12 cellular contexts compared by ENCODE assay signal in the genomic region with DNA sequence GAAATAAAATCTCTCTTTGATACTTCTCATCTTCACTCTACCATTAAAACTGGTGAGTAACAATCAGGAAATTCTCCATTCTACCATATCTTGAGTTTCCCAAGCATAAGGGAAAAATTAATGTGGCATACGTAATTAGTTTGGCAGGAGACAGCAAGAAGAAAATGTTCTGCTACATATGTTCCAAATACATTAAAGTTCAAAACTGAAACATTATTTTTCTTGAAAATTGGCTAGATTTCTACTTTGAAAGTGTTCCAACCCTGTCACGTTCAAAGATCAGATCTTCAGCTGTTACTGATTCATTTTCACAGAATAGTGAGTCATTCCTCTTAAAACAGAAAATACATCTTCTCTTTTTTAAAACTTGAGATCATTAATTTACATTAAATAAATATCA. TPM values are rescaled to one million over a fixed set of nuclear protein-coding genes. Genes with fewer than 3 reads are reported as not detected.
DNase-seq lines count a peak whose midpoint lies in the region; ATAC-seq and TF ChIP-seq lines count a peak whose summit lies in the region.
"Had no signal": no experiment of that assay in that cellular context is flagged by ENCODE, and none has a peak within 500 bp of the region (broad histone marks: within the 10 kb centered on the region; RNA-seq: fewer than 3 reads in every experiment).

No MANE protein-coding gene starts in this region.

- H3K36me3 Mint-ChIP-seq in CD4-positive, CD25-positive, alpha-beta regulatory T cell = peaks cover 27% of the 10 kb centered on the region
- peaks cover 4 to 33% (median 31%) of the 10 kb centered on the region in 3 donors for H3K36me3 Mint-ChIP-seq in immature natural killer cell

- H3K9me3 Mint-ChIP-seq in CD4-positive, CD25-positive, alpha-beta regulatory T cell = peaks cover 0 to 10% (median 2%) of the 10 kb centered on the region in 7 donors
- H3K9me3 Mint-ChIP-seq in immature natural killer cell = peaks cover 0 to 7% (median 0%) of the 10 kb centered on the region in 6 donors

- no peaks in the 10 kb centered on the region for H3K4me1 ChIP-seq in CD4-positive, CD25-positive, alpha-beta regulatory T cell (ENCODE audit: control insufficient read depth, insufficient read depth, low read length, poor library complexity, severe bottlenecking)

- H3K4me3 Mint-ChIP-seq in CD4-positive, CD25-positive, alpha-beta regulatory T cell = no peak overlapping the region
- H3K4me3 Mint-ChIP-seq in immature natural killer cell = no peak overlapping the region

- no peak overlapping the region for H3K4me3 ChIP-seq in CD4-positive, CD25-positive, alpha-beta regulatory T cell (ENCODE audit: low read depth, low read length)
- H3K4me3 ChIP-seq in choroid plexus epithelial cell (ENCODE audit: low read depth, low read length) = no peak overlapping the region

- no peaks in the 10 kb centered on the region for H3K27me3 ChIP-seq in CD4-positive, CD25-positive, alpha-beta regulatory T cell (ENCODE audit: control insufficient read depth, insufficient read depth, low read length)

- H3K4me1 Mint-ChIP-seq in CD4-positive, CD25-positive, alpha-beta regulatory T cell = peaks cover 6 to 22% (median 14%) of the 10 kb centered on the region in 4 donors
- peaks cover 0 to 1% of the 10 kb centered on the region in 2 donors for H3K4me1 Mint-ChIP-seq in immature natural killer cell

- peak; percentile 20 to 50 for ATAC-seq in CD4-positive, CD25-positive, alpha-beta regulatory T cell (ENCODE audit: low read depth in 2 of 2)
- no peak for ATAC-seq in HG02981 (IDR thresholded peaks at IDR 0.05; ENCODE audit: unreplicated experiment)
- ATAC-seq in GM21526 (IDR thresholded peaks at IDR 0.05; ENCODE audit: low FRiP score, unreplicated experiment) = no peak

- no peaks in the 10 kb centered on the region for H3K27me3 Mint-ChIP-seq in CD4-positive, CD25-positive, alpha-beta regulatory T cell
- H3K27me3 Mint-ChIP-seq in immature natural killer cell (ENCODE audit: low read depth in 3 of 3) = no peaks in the 10 kb centered on the region

- no peak overlapping the region for H3K27ac ChIP-seq in CD4-positive, CD25-positive, alpha-beta regulatory T cell (ENCODE audit: insufficient read depth, low read length, poor library complexity, severe bottlenecking)

- H3K36me3 ChIP-seq in CD4-positive, CD25-positive, alpha-beta regulatory T cell (ENCODE audit: control insufficient read depth, insufficient read depth, low read length) = peaks cover 8% of the 10 kb centered on the region

- DNase-seq in CD4-positive, CD25-positive, alpha-beta regulatory T cell = peak in 1 of 3 donors; percentile 27
- DNase-seq in HS-5 (ENCODE audit: low read depth) (peak; percentile 61), choroid plexus epithelial cell (ENCODE audit: low read depth) (peak; percentile 49), middle frontal gyrus (ENCODE audit: extremely low spot score, low spot score) (peak; percentile 19), immature natural killer cell (no peak)
- DNase-seq: activated CD4-positive, alpha-beta T cell treated with anti-CD3 and anti-CD28 coated beads, Interleukin-2, amount 50 U/mL, for 48 hours; activated effector memory CD4-positive, alpha-beta T cell treated with Interleukin-2 at 50 U/mL for 16 hours; cerebellar nuclear complex; NCI-H2081; SHP77 treated with DMSO at 0.1 percent for 48 hours had no signal

- H3K9me3 ChIP-seq in CD4-positive, CD25-positive, alpha-beta regulatory T cell (ENCODE audit: control insufficient read depth in 2 of 2, low read length in 2 of 2) = peaks cover 0 to 9% of the 10 kb centered on the region in 2 experiments

- TF ChIP-seq CTCF in choroid plexus epithelial cell (conservative IDR thresholded peaks at IDR 0.05; ENCODE audit: low read depth, low read length) = no peak

- H3K27ac Mint-ChIP-seq in CD4-positive, CD25-positive, alpha-beta regulatory T cell = peak overlapping the region in 1 of 3 donors; percentile 6
- no peak overlapping the region for H3K27ac Mint-ChIP-seq in immature natural killer cell

RNA-seq across cellular contexts. Expression of a gene that starts 48.5 kb away (rescaled TPM):
- total RNA-seq in CD4-positive, CD25-positive, alpha-beta regulatory T cell = 18.4 TPM
- polyA plus RNA-seq in CD4-positive, CD25-positive, alpha-beta regulatory T cell = 10 to 100 TPM; 55.4 to 68.9 (median 56.3) TPM
- polyA plus RNA-seq in immature natural killer cell = 10 to 100 TPM; 54.1 to 74.8 (median 55.1) TPM

Comparison
In these comparisons a context has a peak if more than half of its experiments do, and no peak if none do; other contexts are left out.
1. ATAC-seq: peak in CD4-positive, CD25-positive, alpha-beta regulatory T cell (2 of 2); none in HG02981 (single experiment) and GM21526 (single experiment).
2. DNase-seq: peak in HS-5 (single experiment), choroid plexus epithelial cell (single experiment) and middle frontal gyrus (single experiment); none in immature natural killer cell (0 of 3).